Comparison of ENCODE assay signal across 8 cellular contexts in the genomic region with DNA sequence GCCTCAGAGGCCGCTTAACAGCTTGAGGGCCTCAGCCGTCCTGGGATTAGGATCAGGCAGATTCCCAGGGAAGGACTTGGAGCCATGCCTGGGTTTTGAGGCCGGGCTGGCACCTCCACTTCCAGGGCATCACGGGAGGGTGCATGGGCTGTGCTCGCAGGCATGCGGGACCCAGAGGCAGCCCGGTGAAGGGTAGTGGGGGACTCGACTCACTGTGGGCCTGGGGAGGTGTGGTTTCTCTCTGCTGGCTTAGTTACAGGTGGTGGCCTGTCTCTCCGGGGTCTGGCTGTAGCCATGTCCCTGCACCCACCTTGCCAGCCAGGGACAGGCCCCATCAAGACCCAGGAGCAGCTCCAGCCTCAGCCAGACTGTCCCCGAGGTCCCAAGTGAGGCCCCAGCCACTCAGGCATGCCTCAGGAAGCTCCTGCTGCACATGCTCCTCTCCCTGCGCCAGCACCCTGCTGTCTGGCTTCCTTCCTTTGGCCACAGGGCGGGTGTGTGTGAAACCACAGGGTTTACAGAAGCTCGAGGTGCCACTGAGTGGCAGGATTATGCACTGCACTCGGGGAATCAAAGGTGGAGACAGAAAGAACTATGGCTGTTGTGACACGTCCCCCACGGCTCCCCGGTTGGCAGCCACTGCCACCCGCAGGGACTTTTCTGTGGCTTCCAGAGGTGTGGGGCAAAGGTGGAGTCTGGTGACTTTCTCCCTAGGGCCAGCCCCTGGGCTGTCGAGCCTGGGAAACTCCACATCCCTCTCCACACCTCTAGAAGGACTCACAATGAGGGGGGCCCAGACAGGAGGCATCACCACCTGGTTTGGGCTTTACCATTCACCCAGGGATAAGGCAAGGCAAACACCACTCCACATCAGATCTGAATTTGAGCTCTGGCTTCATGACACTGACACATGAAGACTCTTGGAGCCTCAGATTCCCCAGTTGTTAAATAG. TPM values are rescaled to one million over a fixed set of nuclear protein-coding genes. Genes with fewer than 3 reads are reported as not detected.
DNase-seq lines count a peak whose midpoint lies in the region; ATAC-seq, FAIRE-seq and TF ChIP-seq lines count a peak whose summit lies in the region.

No MANE protein-coding gene starts in this region.

- H3K4me1 Mint-ChIP-seq in activated B cell treated with CpG ODN at 0.5 μM for 24 hours = peaks cover 6% of the 10 kb centered on the region

- no peak overlapping the region for H3K4me3 Mint-ChIP-seq in activated B cell treated with CpG ODN at 0.5 μM for 24 hours

- H3K9ac ChIP-seq in mammary epithelial cell (ENCODE audit: insufficient read depth, low read length) (no peak overlapping the region), keratinocyte (ENCODE audit: control insufficient read depth, extremely low read depth, insufficient read depth, low read length) (peak overlapping the region; percentile 32)

- peaks cover 24% of the 10 kb centered on the region for H3K27me3 Mint-ChIP-seq in activated B cell treated with CpG ODN at 0.5 μM for 24 hours

- no peaks in the 10 kb centered on the region for H3K9me3 Mint-ChIP-seq in activated B cell treated with CpG ODN at 0.5 μM for 24 hours

- CTCF ChIA-PET in activated B cell treated with CpG ODN at 0.5 μM for 24 hours (lab: Charles Lee) (interaction anchor here (1.1 kb wide), 1 partner anchor 168 kb away, joined by 3 read pairs; no protein-coding TSS in a partner anchor), mammary epithelial cell (lab: Charles Lee; ENCODE audit: low non-redundant PET) (interaction anchor here (0.5 to 0.8 kb wide), 3 partner anchors 34 to 195 kb away, joined by 3 to 4 read pairs (median 4); no protein-coding TSS in a partner anchor)

- dilution Hi-C loops in mammary epithelial cell (cut with HindIII; ENCODE audit: low sequenced_read_pairs) = no loop called here
- dilution Hi-C loops in keratinocyte (cut with MboI; ENCODE audit: extremely low pct_ligation_motif_present, low sequenced_read_pairs) = loop anchor here (25.0 kb wide), 1 partner anchor 107 kb away; a partner anchor contains a TSS

- POLR2A ChIA-PET in activated B cell treated with CpG ODN at 0.5 μM for 24 hours (lab: Charles Lee) = no interaction called here

- no peak overlapping the region for H3K27ac Mint-ChIP-seq in activated B cell treated with CpG ODN at 0.5 μM for 24 hours

- H3K36me3 Mint-ChIP-seq in activated B cell treated with CpG ODN at 0.5 μM for 24 hours (ENCODE audit: low read depth) = no peaks in the 10 kb centered on the region

- H3K9me1 ChIP-seq in keratinocyte (ENCODE audit: control insufficient read depth, extremely low read depth, insufficient read depth, low read length) = no peaks in the 10 kb centered on the region

- H3K79me2 ChIP-seq in mammary epithelial cell (ENCODE audit: insufficient read depth, low read length) = no peaks in the 10 kb centered on the region
- no peaks in the 10 kb centered on the region for H3K79me2 ChIP-seq in keratinocyte (ENCODE audit: control insufficient read depth, insufficient read depth, low read length)

- peak; percentile 68 for TF ChIP-seq CTCF in AG09319 (IDR thresholded peaks at IDR 0.05; ENCODE audit: low read depth, low read length)
- no peak for TF ChIP-seq CTCF in activated B cell treated with CpG ODN at 0.5 μM for 24 hours (IDR thresholded peaks at IDR 0.05)
- peak; percentile 97 for TF ChIP-seq CTCF in mammary epithelial cell (conservative IDR thresholded peaks at IDR 0.05 in 1 of 2, IDR thresholded peaks at IDR 0.05 in 1 of 2; ENCODE audit: extremely low read depth in 1 of 2, insufficient read depth in 1 of 2, low read depth in 1 of 2, low read length in 2 of 2)
- peak; percentile 86 to 98 (median 96) for TF ChIP-seq CTCF in keratinocyte (optimal IDR thresholded peaks at IDR 0.05 in 1 of 3, IDR thresholded peaks at IDR 0.05 in 1 of 3, conservative IDR thresholded peaks at IDR 0.05 in 1 of 3; ENCODE audit: extremely low read depth in 1 of 3, insufficient read depth in 2 of 3, low read length in 3 of 3)

- in situ Hi-C loops in mammary epithelial cell (cut with MboI; ENCODE audit: low sequenced_read_pairs in 2 of 2) = loop anchor here (5.0 kb wide), 1 partner anchor 77 kb away; no protein-coding TSS in a partner anchor

- H3K9me3 ChIP-seq in mammary epithelial cell (replicated peaks; ENCODE audit: insufficient read depth, low read length) (no peaks in the 10 kb centered on the region), keratinocyte (ENCODE audit: control insufficient read depth, low read depth, low read length) (no peaks in the 10 kb centered on the region)

- H2AFZ ChIP-seq in mammary epithelial cell (ENCODE audit: low read depth, low read length) = peak overlapping the region; percentile 87
- H2AFZ ChIP-seq in keratinocyte (ENCODE audit: control insufficient read depth, low read length) = peak overlapping the region; percentile 78

- H3K4me2 ChIP-seq in mammary epithelial cell (ENCODE audit: insufficient read depth, low read depth, low read length) (peak overlapping the region; percentile 55), keratinocyte (ENCODE audit: control insufficient read depth, extremely low read depth, insufficient read depth, low read depth, low read length) (no peak overlapping the region)

- no peaks in the 10 kb centered on the region for H3K36me3 ChIP-seq in mammary epithelial cell (ENCODE audit: insufficient read depth, low read length)
- peaks cover 0 to 1% of the 10 kb centered on the region in 2 experiments for H3K36me3 ChIP-seq in keratinocyte (ENCODE audit: control insufficient read depth in 2 of 2, extremely low read depth in 1 of 2, insufficient read depth in 2 of 2, low read length in 2 of 2)

- DNase-seq in AG09319 (ENCODE audit: extremely low read depth, low read depth) (peak; percentile 29), NCI-H2227 (lab: John Stamatoyannopoulos, UW; ENCODE audit: unreplicated experiment) (peak; percentile 76), activated B cell treated with CpG ODN at 0.5 μM for 24 hours (no peak), mammary epithelial cell (peak; percentile 86), keratinocyte (ENCODE audit: low read depth, low spot score) (no peak)
- peak; percentile 54 to 68 for DNase-seq in stimulated activated CD4-positive, alpha-beta T cell treated with anti-CD3 and anti-CD28 coated beads, Interleukin-1b, Interleukin-23, amount 100 ng/mL, for 4 hours (ENCODE audit: low read depth in 2 of 2)

- ATAC-seq in GM18907 (IDR thresholded peaks at IDR 0.05; ENCODE audit: unreplicated experiment) (peak; percentile 98), HG03139 (IDR thresholded peaks at IDR 0.05; ENCODE audit: unreplicated experiment) (peak; percentile 95), activated B cell treated with CpG ODN at 0.5 μM for 24 hours (ENCODE audit: low read depth) (peak; percentile 56)

- peak; percentile 80 for FAIRE-seq in keratinocyte (lab: Jason Lieb, UNC)

- peaks cover 9% of the 10 kb centered on the region for H3K4me1 ChIP-seq in mammary epithelial cell (ENCODE audit: insufficient read depth, low read length)
- H3K4me1 ChIP-seq in keratinocyte (ENCODE audit: control insufficient read depth, extremely low read depth, insufficient read depth, low read length) = peaks cover 17% of the 10 kb centered on the region

- H3K4me3 ChIP-seq in mammary epithelial cell (replicated peaks in 1 of 3; ENCODE audit: insufficient read depth in 1 of 3, low read depth in 2 of 3, low read length in 3 of 3) = no peak overlapping the region
- H3K4me3 ChIP-seq in keratinocyte (ENCODE audit: control insufficient read depth in 2 of 3, extremely low read depth in 1 of 3, insufficient read depth in 2 of 3, low read depth in 1 of 3, low read length in 3 of 3) = no peak overlapping the region

- H3K27ac ChIP-seq in mammary epithelial cell (ENCODE audit: insufficient read depth, low read depth, low read length) = no peak overlapping the region
- no peak overlapping the region for H3K27ac ChIP-seq in keratinocyte (ENCODE audit: control insufficient read depth, insufficient read depth, low read length)

- H3K27me3 ChIP-seq in mammary epithelial cell (ENCODE audit: insufficient read depth, low read length) (no peaks in the 10 kb centered on the region), keratinocyte (ENCODE audit: control insufficient read depth, extremely low read depth, insufficient read depth, low read length) (no peaks in the 10 kb centered on the region)

- H4K20me1 ChIP-seq in mammary epithelial cell (ENCODE audit: insufficient read depth, low read length) = no peaks in the 10 kb centered on the region
- H4K20me1 ChIP-seq in keratinocyte (ENCODE audit: control insufficient read depth, extremely low read depth, insufficient read depth, low read length) = no peaks in the 10 kb centered on the region

- WGBS in mammary epithelial cell (ENCODE audit: low coverage, missing lambda C conversion rate) = 8% methylated on average over 16 of the region's 19 CpGs

- BruUV-seq in mammary epithelial cell (replicated peaks; lab: Mats Ljungman, UMichigan) = no TSS peak

- intact Hi-C loops in activated B cell treated with CpG ODN at 0.5 μM for 24 hours (cut with micrococcal nuclease) = loop anchor here (1.0 to 2.0 kb wide), 2 partner anchors 77 to 193 kb away; no protein-coding TSS in a partner anchor
- intact Hi-C loops in mammary epithelial cell (cut with micrococcal nuclease) = loop anchor here (1.0 kb wide), 4 partner anchors 77 to 168 kb away; no protein-coding TSS in a partner anchor

RNA-seq across cellular contexts. Expression of a gene that starts 19.7 kb away (rescaled TPM):
- total RNA-seq in activated B cell treated with CpG ODN at 0.5 μM for 24 hours (0.04 TPM in 1 of 2 replicates, not detected in the other), mammary epithelial cell (1 to 10 TPM in 1 of 2 donors, under 1 TPM in 1; 0.50 to 3.1 TPM)
- polyA plus RNA-seq in mammary epithelial cell (1.6 TPM), keratinocyte (3.6 to 6.8 TPM (median 4.9 TPM) in 3 replicates)
- polyA minus RNA-seq in mammary epithelial cell (4.2 TPM), keratinocyte (8.8 to 18.1 TPM (median 16.5 TPM) in 3 replicates)
- polyA plus RNA-seq in keratinocyte (2011; ENCODE audit: low read depth) = 0.94 TPM
- polyA plus RNA-seq in keratinocyte (2011; cell fraction: cytosol; rRNA removed) = 5.6 and 6.1 TPM in 2 replicates
- 8.6 and 9.1 TPM in 2 replicates for polyA plus RNA-seq in keratinocyte (2011; cell fraction: nucleus; rRNA removed)
- 3.3 and 4.7 TPM in 2 replicates for polyA plus RNA-seq in keratinocyte (2012; ENCODE audit: low replicate concordance)
- polyA minus RNA-seq in keratinocyte (2011; cell fraction: cytosol; rRNA and poly(A)+ RNA removed) = 3.8 TPM
- polyA minus RNA-seq in keratinocyte (2011; cell fraction: nucleus; rRNA and poly(A)+ RNA removed) = 1.4 and 2.2 TPM in 2 replicates

Comparison
In these comparisons a context has a peak if more than half of its experiments do, and no peak if none do; other contexts are left out.
1. DNase-seq: peak in AG09319 (single experiment), NCI-H2227 (single experiment), mammary epithelial cell (single experiment) and stimulated activated CD4-positive, alpha-beta T cell treated with anti-CD3 and anti-CD28 coated beads, Interleukin-1b, Interleukin-23, amount 100 ng/mL, for 4 hours (2 of 2); none in activated B cell treated with CpG ODN at 0.5 μM for 24 hours (single experiment) and keratinocyte (single experiment).
2. Peak in every context shown above with its lines, with median percentiles within 50 percentile points of each other: ATAC-seq.